ENCODE assay signal across 19 cellular contexts in genomic region chr5:176822426-176823075, GRCh38. TPM values are rescaled to one million over a fixed set of nuclear protein-coding genes. Genes with fewer than 3 reads are reported as not detected.
DNase-seq lines count a peak whose midpoint lies in the region; ATAC-seq, FAIRE-seq and TF ChIP-seq lines count a peak whose summit lies in the region.
"Had no signal": no experiment of that assay in that cellular context is flagged by ENCODE, and none has a peak within 500 bp of the region (broad histone marks: within the 10 kb centered on the region; RNA-seq: fewer than 3 reads in every experiment).

No MANE protein-coding gene starts in this region.

- no peak overlapping the region for H3K4me2 ChIP-seq in HepG2 (ENCODE audit: low read depth, low read length)
- H3K4me2 ChIP-seq in OCI-LY7 (ENCODE audit: low read length) = no peak overlapping the region
- H3K4me2 ChIP-seq: KMS-11 had no signal

- H3K4me3 ChIP-seq in HepG2 (replicated peaks in 1 of 3; ENCODE audit: insufficient read depth in 1 of 3, low read depth in 2 of 3, low read length in 3 of 3) = no peak overlapping the region
- H3K4me3 ChIP-seq in right lobe of liver = no peak overlapping the region
- H3K4me3 ChIP-seq in OCI-LY7 (ENCODE audit: low read depth, low read length, poor library complexity, severe bottlenecking) = no peak overlapping the region

- H3K27ac ChIP-seq in HepG2 (ENCODE audit: extremely low read length, insufficient read depth, low read length) = no peak overlapping the region
- H3K27ac ChIP-seq in right lobe of liver = no peak overlapping the region
- H3K27ac ChIP-seq in foreskin keratinocyte = no peak overlapping the region
- H3K27ac ChIP-seq in OCI-LY7 (ENCODE audit: low read depth, low read length, poor library complexity, severe bottlenecking) = no peak overlapping the region
- H3K27ac ChIP-seq: KMS-11 had no signal

- no peak for FAIRE-seq in HepG2 (lab: Jason Lieb, UNC)
- FAIRE-seq in RCC 7860 (lab: Jason Lieb, UNC) = no peak
- no peak for FAIRE-seq in urothelium cell line (lab: Jason Lieb, UNC)

- H3K9me3 ChIP-seq in HepG2 (ENCODE audit: low read length) = no peaks in the 10 kb centered on the region
- no peaks in the 10 kb centered on the region for H3K9me3 ChIP-seq in right lobe of liver
- H3K9me3 ChIP-seq in OCI-LY7 (ENCODE audit: low read length) = no peaks in the 10 kb centered on the region

- no peaks in the 10 kb centered on the region for H3K9me2 ChIP-seq in OCI-LY7 (ENCODE audit: insufficient read depth, low read length)

- ATAC-seq in HepG2 (no peak), right lobe of liver (no peak), foreskin keratinocyte (peak; percentile 69), HG03095 (IDR thresholded peaks at IDR 0.05; ENCODE audit: unreplicated experiment) (no peak)
- ATAC-seq: stimulated activated naive CD8-positive, alpha-beta T cell treated with anti-CD3 and anti-CD28 coated beads, Interleukin-15, Interleukin-2, amounts not matched to agents 100 U/mL and 50 U/mL, for 24 hours had no signal

- H3K36me3 ChIP-seq in HepG2 (replicated peaks in 1 of 2; ENCODE audit: control insufficient read depth in 1 of 2, insufficient read depth in 2 of 2, low read length in 2 of 2) = no peaks in the 10 kb centered on the region
- no peaks in the 10 kb centered on the region for H3K36me3 ChIP-seq in right lobe of liver
- H3K36me3 ChIP-seq in OCI-LY7 (ENCODE audit: insufficient read depth, low read length) = no peaks in the 10 kb centered on the region

- TF ChIP-seq CTCF in HepG2 (CRISPR knock-in tag; IDR thresholded peaks at IDR 0.05) (no peak), right lobe of liver (IDR thresholded peaks at IDR 0.05) (no peak), foreskin keratinocyte (conservative IDR thresholded peaks at IDR 0.05) (no peak), OCI-LY7 (conservative IDR thresholded peaks at IDR 0.05; ENCODE audit: low read length) (no peak)

- no peaks in the 10 kb centered on the region for H4K20me1 ChIP-seq in HepG2 (ENCODE audit: insufficient read depth, low read length)
- no peaks in the 10 kb centered on the region for H4K20me1 ChIP-seq in OCI-LY7 (ENCODE audit: insufficient read depth, low read length)

- TF ChIP-seq EP300 in HepG2 (IDR thresholded peaks at IDR 0.05; ENCODE audit: low read depth in 2 of 2, low read length in 2 of 2) = no peak
- TF ChIP-seq EP300 in HepG2 (CRISPR knock-in tag; IDR thresholded peaks at IDR 0.05; ENCODE audit: borderline replicate concordance) = no peak

- intact Hi-C loops in HepG2 (cut with micrococcal nuclease; ENCODE audit: unreplicated experiment) = no loop called here
- intact Hi-C loops in right lobe of liver (cut with DNase I) = no loop called here
- intact Hi-C loops in OCI-LY7 (cut with micrococcal nuclease; ENCODE audit: unreplicated experiment) = no loop called here

- H3K27me3 ChIP-seq in HepG2 (ENCODE audit: control insufficient read depth in 1 of 2, insufficient read depth in 2 of 2, low read length in 2 of 2) (peaks cover 1 to 13% of the 10 kb centered on the region in 2 experiments; a peak in 3 of 5 replicates), right lobe of liver (peaks cover 0 to 8% of the 10 kb centered on the region in 2 donors), foreskin keratinocyte (peaks cover 43% of the 10 kb centered on the region)

- BruUV-seq in HepG2 (replicated peaks; lab: Mats Ljungman, UMichigan) = no TSS peak
- no TSS peak for BruUV-seq in OCI-LY7 (replicated peaks; lab: Mats Ljungman, UMichigan)

- in situ Hi-C loops in HepG2 (cut with HindIII; ENCODE audit: extremely low pct_ligation_motif_present, low pct_unique_long_range_greater_than_20kb) = no loop called here

- H3K4me1 ChIP-seq in HepG2 (ENCODE audit: insufficient read depth, low read length) (peaks cover 38% of the 10 kb centered on the region), right lobe of liver (peaks cover 0 to 6% (median 0%) of the 10 kb centered on the region in 4 donors), foreskin keratinocyte (no peaks in the 10 kb centered on the region), OCI-LY7 (ENCODE audit: insufficient read depth, low read length, poor library complexity, severe bottlenecking) (no peaks in the 10 kb centered on the region)

- CTCF ChIA-PET in HepG2 (lab: Yijun Ruan, JAX; ENCODE audit: low intra/inter-chr PET ratio, low total read pairs) = no interaction called here
- CTCF ChIA-PET in OCI-LY7 (lab: Charles Lee; ENCODE audit: unreplicated experiment) = no interaction called here

- WGBS in HepG2 (ENCODE audit: low lambda C conversion rate) = 69% methylated on average over 9 of the region's 10 CpGs
- WGBS in right lobe of liver (ENCODE audit: insufficient coverage, low coverage, low lambda C conversion rate, missing lambda C conversion rate) = 83% methylated on average over 5 of the region's 10 CpGs

- no peak for TF ChIP-seq RAD21 in HepG2 (CRISPR knock-in tag; IDR thresholded peaks at IDR 0.05)

- H3K9ac ChIP-seq in HepG2 (ENCODE audit: insufficient read depth, low read depth, low read length) = no peak overlapping the region
- H3K9ac ChIP-seq: KMS-11 had no signal

- H2AFZ ChIP-seq in HepG2 (ENCODE audit: low read length) = no peak overlapping the region
- no peak overlapping the region for H2AFZ ChIP-seq in OCI-LY7 (ENCODE audit: low read length)

- TF ChIP-seq POLR2A in HepG2 (IDR thresholded peaks at IDR 0.05; ENCODE audit: insufficient read depth in 1 of 2, low read depth in 2 of 2, low read length in 2 of 2) (no peak), right lobe of liver (IDR thresholded peaks at IDR 0.05) (no peak)

- DNase-seq in HepG2 (ENCODE audit: low spot score) (no peak), right lobe of liver (no peak), RCC 7860 (ENCODE audit: low spot score) (peak; percentile 29), foreskin keratinocyte (no peak), urothelium cell line (ENCODE audit: low spot score) (peak; percentile 27), OCI-LY7 (ENCODE audit: low spot score) (no peak), NCI-H526 treated with DMSO at 0.1 percent for 48 hours (lab: John Stamatoyannopoulos, UW) (no peak)
- DNase-seq: activated CD4-positive, alpha-beta T cell treated with anti-CD3 and anti-CD28 coated beads, Interleukin-2, amount 50 U/mL, for 1 hour; activated T-cell treated with anti-CD3 and anti-CD28 coated beads, Interleukin-2, amount 50 U/mL, for 1 hour; effector CD8-positive, alpha-beta T cell; GOT3; NCI-H1417 treated with DMSO at 0.1 percent for 48 hours; SHP77; stimulated activated naive CD8-positive, alpha-beta T cell treated with anti-CD3 and anti-CD28 coated beads, Interleukin-15, Interleukin-2, amounts not matched to agents 100 U/mL and 50 U/mL, for 24 hours had no signal

- H3K79me2 ChIP-seq in HepG2 (ENCODE audit: insufficient read depth, low read length) (no peaks in the 10 kb centered on the region), OCI-LY7 (ENCODE audit: insufficient read depth, low read depth, low read length) (no peaks in the 10 kb centered on the region)

- POLR2A ChIA-PET in HepG2 (lab: Yijun Ruan, JAX) (no interaction called here), OCI-LY7 (lab: Charles Lee) (no interaction called here)

TF ChIP-seq in HepG2, 621 proteins besides CTCF, POLR2A, EP300 and RAD21 (continues in another document):
- TF ChIP-seq ZNF263 (CRISPR knock-in tag; IDR thresholded peaks at IDR 0.05) = 0 out of 2 replicates have a peak, but pooled peaks have one; percentile 13
- no peak for TF ChIP-seq ZNF883 (CRISPR knock-in tag; IDR thresholded peaks at IDR 0.05; ENCODE audit: not compliant biosample characterization)
- no peak for TF ChIP-seq ZNF841 (CRISPR knock-in tag; IDR thresholded peaks at IDR 0.05; ENCODE audit: borderline replicate concordance)
- TF ChIP-seq SP4 (CRISPR knock-in tag; IDR thresholded peaks at IDR 0.05) = no peak
- no peak for TF ChIP-seq CSRNP2 (CRISPR knock-in tag; conservative IDR thresholded peaks at IDR 0.05; ENCODE audit: low read depth)

RNA-seq across cellular contexts. Expression of gene UNC5A, which starts 12.2 kb away (rescaled TPM):
- total RNA-seq in HepG2 (2016; rRNA removed; fragmentation: Illumina TruSeq; extraction: Trizol) (not detected in 2 replicates), right lobe of liver (not detected), foreskin keratinocyte (0.18 and 0.51 TPM in 2 replicates), OCI-LY7 (2022) (not detected in 2 replicates)
- not detected in 2 replicates for total RNA-seq in HepG2 (2016; cell fraction: cytosol; rRNA removed; fragmentation: Illumina TruSeq; extraction: Trizol; ENCODE audit: low read depth)
- total RNA-seq in HepG2 (2016; cell fraction: insoluble cytoplasmic fraction; rRNA removed; fragmentation: Illumina TruSeq; extraction: Trizol) = not detected in 2 replicates
- not detected in 2 replicates for total RNA-seq in HepG2 (2016; cell fraction: membrane; rRNA removed; fragmentation: Illumina TruSeq; extraction: Trizol)
- not detected in 2 replicates for total RNA-seq in HepG2 (2016; cell fraction: nucleus; rRNA removed; fragmentation: Illumina TruSeq; extraction: Trizol)
- polyA plus RNA-seq in HepG2 (2011; rRNA removed) (0.03 TPM in 1 of 2 replicates, not detected in the other), foreskin keratinocyte (0.18 and 0.46 TPM in 2 replicates)
- polyA plus RNA-seq in HepG2 (2011; cell fraction: cytosol; rRNA removed) = 0.01 TPM in 1 of 2 replicates, not detected in the other
- polyA plus RNA-seq in HepG2 (2011; cell fraction: nucleus; rRNA removed) = 0.10 TPM in 1 of 2 replicates, not detected in the other
- polyA plus RNA-seq in HepG2 (2012) = not detected in 2 replicates
- polyA plus RNA-seq in HepG2 (2016; cell fraction: cytosol; fragmentation: Illumina TruSeq; extraction: Trizol; ENCODE audit: low read depth) = not detected in 2 replicates
- polyA plus RNA-seq in HepG2 (2016; cell fraction: insoluble cytoplasmic fraction; fragmentation: Illumina TruSeq; extraction: Trizol; ENCODE audit: low read depth) = not detected in 2 replicates
- 0.06 TPM in 1 of 2 replicates, not detected in the other for polyA plus RNA-seq in HepG2 (2016; cell fraction: membrane; fragmentation: Illumina TruSeq; extraction: Trizol; ENCODE audit: low read depth)
- polyA plus RNA-seq in HepG2 (2016; cell fraction: nucleus; fragmentation: Illumina TruSeq; extraction: Trizol; ENCODE audit: insufficient read depth, low read depth) = not detected in 2 replicates
- not detected in 2 replicates for polyA minus RNA-seq in HepG2 (2011; rRNA and poly(A)+ RNA removed; ENCODE audit: low replicate concordance)
- not detected in 2 replicates for polyA minus RNA-seq in HepG2 (2011; cell fraction: cytosol; rRNA and poly(A)+ RNA removed)
- not detected in 2 replicates for polyA minus RNA-seq in HepG2 (2011; cell fraction: nucleus; rRNA and poly(A)+ RNA removed)
- not detected in 2 replicates for total RNA-seq in OCI-LY7 (2014; rRNA removed; shearing (Covaris generic))
- total RNA-seq: fibroblast of villous mesenchyme, skeletal muscle tissue, ureter had no signal

Comparison
In these comparisons a context has a peak if more than half of its experiments do, and no peak if none do; other contexts are left out.
1. DNase-seq: peak in RCC 7860 (single experiment) and urothelium cell line (single experiment); none in HepG2 (single experiment), right lobe of liver (0 of 3), foreskin keratinocyte (0 of 2), OCI-LY7 (single experiment) and NCI-H526 treated with DMSO at 0.1 percent for 48 hours (single experiment).